In genomic region chr12:122028601-122029560, GRCh38 we compare ENCODE assay signal across 8 cellular contexts. TPM values are rescaled to one million over a fixed set of nuclear protein-coding genes. Genes with fewer than 3 reads are reported as not detected.
DNase-seq lines count a peak whose midpoint lies in the region; ATAC-seq, FAIRE-seq and TF ChIP-seq lines count a peak whose summit lies in the region.

No MANE protein-coding gene starts in this region.

- H3K18ac ChIP-seq in trophoblast cell (ENCODE audit: low read length): peak overlapping the region; percentile 47

- no peak overlapping the region for H3K14ac ChIP-seq in trophoblast cell (ENCODE audit: low read length)

- no peak overlapping the region for H2BK120ac ChIP-seq in trophoblast cell (ENCODE audit: insufficient read depth, low read length, poor library complexity)

- intact Hi-C loops in adrenal gland (cut with DNase I): no loop called here

- no peak overlapping the region for H3K4me2 ChIP-seq in trophoblast cell (ENCODE audit: low read length)

- no peak overlapping the region for H4K12ac ChIP-seq in trophoblast cell (ENCODE audit: low read depth, low read length)

- no peaks in the 10 kb centered on the region for H3K36me3 ChIP-seq in adrenal gland (replicated peaks in 1 of 2)
- H3K36me3 ChIP-seq in trophoblast cell (ENCODE audit: control insufficient read depth in 1 of 2, insufficient read depth in 2 of 2, low read length in 2 of 2): no peaks in the 10 kb centered on the region

- TF ChIP-seq POLR2A in GM12891 (IDR thresholded peaks at IDR 0.05; ENCODE audit: low read depth, low read length): no peak
- TF ChIP-seq POLR2A in adrenal gland (IDR thresholded peaks at IDR 0.05): no peak

- no peak overlapping the region for H4K8ac ChIP-seq in trophoblast cell (ENCODE audit: low read depth, low read length)

- H4K91ac ChIP-seq in trophoblast cell (ENCODE audit: low read depth, low read length): no peak overlapping the region

- peak; percentile 84 for DNase-seq in GM12891 (ENCODE audit: insufficient read length, low spot score)
- DNase-seq in adrenal gland: peak in 3 of 7 donors; percentile 33 to 43 (median 38)
- DNase-seq in trophoblast cell: no peak
- no peak for DNase-seq in activated effector memory CD4-positive, alpha-beta T cell treated with anti-CD3 and anti-CD28 coated beads, Interleukin-2, amount 50 U/mL, for 16 hours
- DNase-seq in foreskin keratinocyte: no peak
- DNase-seq in iPS-NIHi7 (ENCODE audit: extremely low spot score): no peak

- H3K79me1 ChIP-seq in trophoblast cell (ENCODE audit: low read length): no peaks in the 10 kb centered on the region

- peak; percentile 52 for ATAC-seq in HG03175 (IDR thresholded peaks at IDR 0.05; ENCODE audit: unreplicated experiment)
- ATAC-seq in HG02588 (IDR thresholded peaks at IDR 0.05; ENCODE audit: unreplicated experiment): no peak
- no peak for ATAC-seq in foreskin keratinocyte

- H2BK5ac ChIP-seq in trophoblast cell (ENCODE audit: low read depth, low read length, poor library complexity): no peak overlapping the region

- H3K79me2 ChIP-seq in trophoblast cell (ENCODE audit: control insufficient read depth, insufficient read depth, low read length, poor library complexity): no peaks in the 10 kb centered on the region

- H2BK12ac ChIP-seq in trophoblast cell (ENCODE audit: low read length): no peak overlapping the region

- no peaks in the 10 kb centered on the region for H3K9me3 ChIP-seq in adrenal gland (replicated peaks in 1 of 3)
- peaks cover 2% of the 10 kb centered on the region for H3K9me3 ChIP-seq in trophoblast cell (ENCODE audit: insufficient read depth, low read depth, low read length)

- H3K23ac ChIP-seq in trophoblast cell (ENCODE audit: low read length): no peak overlapping the region

- no peak overlapping the region for H3K4ac ChIP-seq in trophoblast cell (ENCODE audit: low read depth, low read length)

- H3K9ac ChIP-seq in trophoblast cell (ENCODE audit: low read length): no peak overlapping the region

- 76 to 79% (median 77%) methylated on average over 23 to 27 of the region's 27 CpGs for WGBS in adrenal gland, 4 donors
- WGBS in trophoblast cell (ENCODE audit: extremely low coverage, insufficient coverage, insufficient read length): no CpG with 5 or more reads among the region's 27 CpGs

- no peak overlapping the region for H2AK5ac ChIP-seq in trophoblast cell (ENCODE audit: low read length)

- TF ChIP-seq CTCF in adrenal gland (IDR thresholded peaks at IDR 0.05) (no peak), foreskin keratinocyte (conservative IDR thresholded peaks at IDR 0.05) (no peak)

- H3K4me3 ChIP-seq in adrenal gland (no peak overlapping the region), trophoblast cell (ENCODE audit: low read depth, low read length) (no peak overlapping the region)

- no peaks in the 10 kb centered on the region for H3K27me3 ChIP-seq in adrenal gland
- H3K27me3 ChIP-seq in trophoblast cell (ENCODE audit: insufficient read depth, low read length): no peaks in the 10 kb centered on the region
- no peaks in the 10 kb centered on the region for H3K27me3 ChIP-seq in foreskin keratinocyte

- peak; percentile 98 for FAIRE-seq in GM12891 (lab: Jason Lieb, UNC)

- H3K4me1 ChIP-seq in adrenal gland (replicated peaks in 1 of 2): peaks cover 18 to 32% of the 10 kb centered on the region in 2 donors
- peaks cover 0 to under 1% of the 10 kb centered on the region in 2 experiments for H3K4me1 ChIP-seq in trophoblast cell (ENCODE audit: control insufficient read depth in 1 of 2, insufficient read depth in 2 of 2, low read length in 2 of 2)
- H3K4me1 ChIP-seq in foreskin keratinocyte: peaks cover 22% of the 10 kb centered on the region

- H2AFZ ChIP-seq in trophoblast cell (ENCODE audit: insufficient read depth, low read length, poor library complexity): no peak overlapping the region

- peak overlapping the region in 3 of 5 donors; percentile 21 to 84 (median 55) for H3K27ac ChIP-seq in adrenal gland
- H3K27ac ChIP-seq in trophoblast cell (ENCODE audit: low read depth, low read length): no peak overlapping the region
- H3K27ac ChIP-seq in foreskin keratinocyte: no peak overlapping the region

TF ChIP-seq in GM12891, 5 proteins besides CTCF, POLR2A, EP300 and RAD21:
- TF ChIP-seq POU2F2 (IDR thresholded peaks at IDR 0.05; ENCODE audit: low read depth, low read length): no peak
- peak; percentile 92 for TF ChIP-seq PAX5 (IDR thresholded peaks at IDR 0.05; ENCODE audit: insufficient read depth, low read length, severe bottlenecking)

RNA-seq across cellular contexts. Expression of gene BCL7A, which starts 7.2 kb away (rescaled TPM):
- 5.2 TPM for polyA plus RNA-seq in GM12891 (2012; ENCODE audit: low read depth, missing spikeins)
- total RNA-seq in adrenal gland: 10 to 100 TPM in 1 of 8 donors, 1 to 10 TPM in 7; 3.9 to 11.5 (median 5.1) TPM
- 1 to 10 TPM; 1.6 to 4.6 (median 2.3) TPM for polyA plus RNA-seq in adrenal gland
- polyA plus RNA-seq in trophoblast cell (2013): 5.1 and 5.2 TPM in 2 replicates
- 18.2 and 23.2 TPM in 2 replicates for total RNA-seq in foreskin keratinocyte
- polyA plus RNA-seq in foreskin keratinocyte: 5.4 and 7.8 TPM in 2 replicates

RNA-seq across cellular contexts. Expression of gene MLXIP, which starts 49.7 kb away (rescaled TPM):
- 4.6 TPM for polyA plus RNA-seq in GM12891 (2012; ENCODE audit: low read depth, missing spikeins)
- total RNA-seq in adrenal gland: 10 to 100 TPM; 29.5 to 79.1 (median 42.3) TPM
- 10 to 100 TPM; 29.1 to 98.1 (median 29.3) TPM for polyA plus RNA-seq in adrenal gland
- 28.9 and 29.4 TPM in 2 replicates for polyA plus RNA-seq in trophoblast cell (2013)
- total RNA-seq in foreskin keratinocyte: 19.2 and 24.2 TPM in 2 replicates
- polyA plus RNA-seq in foreskin keratinocyte: 12.5 and 13.5 TPM in 2 replicates

Comparison
In these comparisons a context has a peak if more than half of its experiments do, and no peak if none do; other contexts are left out.
1. H3K27ac ChIP-seq: peak in adrenal gland (3 of 5); none in trophoblast cell (single experiment) and foreskin keratinocyte (single experiment).